Comparison of ENCODE assay signal across 9 cellular contexts in genomic region chr5:179265529-179266290, GRCh38.
A peak's percentile ranks its signal among the peaks of the same experiment; 100 is the strongest.
DNase-seq lines count a peak whose midpoint lies in the region; TF ChIP-seq lines count a peak whose summit lies in the region.
"Had no signal": no experiment of that assay in that cellular context is flagged by ENCODE, and none has a peak within 500 bp of the region (broad histone marks: within the 10 kb centered on the region; RNA-seq: fewer than 3 reads in every experiment).

No MANE protein-coding gene starts in this region.

- H3K9me3 Mint-ChIP-seq in glutamatergic neuron (ENCODE audit: unreplicated experiment) (peaks cover 4% of the 10 kb centered on the region), osteocyte (ENCODE audit: unreplicated experiment) (no peaks in the 10 kb centered on the region), endothelial cell (ENCODE audit: unreplicated experiment) (no peaks in the 10 kb centered on the region)

- H3K4me3 Mint-ChIP-seq in glutamatergic neuron (ENCODE audit: unreplicated experiment) (no peak overlapping the region), osteocyte (ENCODE audit: unreplicated experiment) (no peak overlapping the region), endothelial cell (ENCODE audit: unreplicated experiment) (no peak overlapping the region)
- H3K4me3 Mint-ChIP-seq: naive B cell had no signal

- peaks cover 5% of the 10 kb centered on the region for H3K4me1 ChIP-seq in BE2C

- DNase-seq in BE2C: peak; percentile 68
- DNase-seq in RPMI7951 (ENCODE audit: low read depth): peak; percentile 73
- DNase-seq in glutamatergic neuron: peak; percentile 29
- peak; percentile 86 for DNase-seq in osteocyte (ENCODE audit: extremely low spot score, unreplicated experiment)
- DNase-seq in stimulated activated naive CD4-positive, alpha-beta T cell treated with Interleukin-2 at 50 U/mL for 16 hours (lab: John Stamatoyannopoulos, UW): no peak
- DNase-seq in endothelial cell (ENCODE audit: low spot score): no peak
- no peak for DNase-seq in stimulated activated CD4-positive, alpha-beta T cell treated with anti-CD3 and anti-CD28 coated beads, Interleukin-4, amount 100 ng/mL, for 24 hours
- no peak for DNase-seq in SIG-M5 treated with dmso at 0.1 percent for 504 hours (lab: John Stamatoyannopoulos, UW; ENCODE audit: unreplicated experiment)
- DNase-seq: naive B cell had no signal

- H3K27ac Mint-ChIP-seq in glutamatergic neuron (ENCODE audit: unreplicated experiment) (no peak overlapping the region), osteocyte (ENCODE audit: unreplicated experiment) (peak overlapping the region; percentile 67), endothelial cell (ENCODE audit: unreplicated experiment) (no peak overlapping the region)
- H3K27ac Mint-ChIP-seq: naive B cell had no signal

- H3K27me3 ChIP-seq in BE2C: no peaks in the 10 kb centered on the region

- H3K4me3 ChIP-seq in BE2C (ENCODE audit: low read depth, low read length): no peak overlapping the region

- H3K9me3 ChIP-seq in BE2C: no peaks in the 10 kb centered on the region

- H3K36me3 ChIP-seq in BE2C: no peaks in the 10 kb centered on the region

- peaks cover 12% of the 10 kb centered on the region for H3K27me3 Mint-ChIP-seq in glutamatergic neuron (ENCODE audit: unreplicated experiment)
- no peaks in the 10 kb centered on the region for H3K27me3 Mint-ChIP-seq in osteocyte (ENCODE audit: unreplicated experiment)
- H3K27me3 Mint-ChIP-seq in endothelial cell (ENCODE audit: unreplicated experiment): peaks cover 2% of the 10 kb centered on the region

- peaks cover 4% of the 10 kb centered on the region for H3K36me3 Mint-ChIP-seq in glutamatergic neuron (ENCODE audit: unreplicated experiment)
- no peaks in the 10 kb centered on the region for H3K36me3 Mint-ChIP-seq in osteocyte (ENCODE audit: unreplicated experiment)
- peaks cover 4% of the 10 kb centered on the region for H3K36me3 Mint-ChIP-seq in endothelial cell (ENCODE audit: low read depth, unreplicated experiment)
- H3K36me3 Mint-ChIP-seq: naive B cell had no signal

- TF ChIP-seq CTCF in BE2C (IDR thresholded peaks at IDR 0.05; ENCODE audit: low read depth, low read length) (no peak), glutamatergic neuron (IDR thresholded peaks at IDR 0.05; ENCODE audit: partially characterized antibody, unreplicated experiment) (no peak), osteocyte (IDR thresholded peaks at IDR 0.05) (no peak), endothelial cell (IDR thresholded peaks at IDR 0.05; ENCODE audit: unreplicated experiment) (no peak)

- peaks cover 26% of the 10 kb centered on the region for H3K4me1 Mint-ChIP-seq in glutamatergic neuron (ENCODE audit: low read depth, unreplicated experiment)
- peaks cover 2% of the 10 kb centered on the region for H3K4me1 Mint-ChIP-seq in osteocyte (ENCODE audit: unreplicated experiment)
- peaks cover 9% of the 10 kb centered on the region for H3K4me1 Mint-ChIP-seq in endothelial cell (ENCODE audit: unreplicated experiment)
- H3K4me1 Mint-ChIP-seq: naive B cell had no signal

Comparison
In these comparisons a context has a peak if more than half of its experiments do, and no peak if none do; other contexts are left out.
1. DNase-seq: peak in BE2C (single experiment), RPMI7951 (single experiment), glutamatergic neuron (single experiment) and osteocyte (single experiment); none in stimulated activated naive CD4-positive, alpha-beta T cell treated with Interleukin-2 at 50 U/mL for 16 hours (single experiment), endothelial cell (single experiment), stimulated activated CD4-positive, alpha-beta T cell treated with anti-CD3 and anti-CD28 coated beads, Interleukin-4, amount 100 ng/mL, for 24 hours (single experiment) and SIG-M5 treated with dmso at 0.1 percent for 504 hours (single experiment).